Comparison of ENCODE assay signal across 1 cellular context in genomic region chr19:1173160-1173844, GRCh38.
A peak's percentile ranks its signal among the peaks of the same experiment; 100 is the strongest.
TF ChIP-seq lines count a peak whose summit lies in the region.

No MANE protein-coding gene starts in this region.

TF ChIP-seq in K562, 482 proteins besides CTCF, POLR2A, EP300 and RAD21 (continued from another document):
- TF ChIP-seq POLR2G (IDR thresholded peaks at IDR 0.05; ENCODE audit: low read depth, low read length) (peak; percentile 65), MIER1 (IDR thresholded peaks at IDR 0.05; ENCODE audit: low read depth) (peak; percentile 40; the same call in 1 of the 2 replicates), NR2C1 (IDR thresholded peaks at IDR 0.05) (peak; percentile 95), NR2C1 (tag; IDR thresholded peaks at IDR 0.05) (peak; percentile 96), RBBP5 (IDR thresholded peaks at IDR 0.05; ENCODE audit: borderline replicate concordance, insufficient read depth, low read length, poor library complexity, severe bottlenecking) (peak; percentile 48), MAX (CRISPR knock-in tag; IDR thresholded peaks at IDR 0.05) (peak; percentile 56; the same call in 1 of the 2 replicates), MNT (conservative IDR thresholded peaks at IDR 0.05) (no peak), VEZF1 (CRISPR knock-in tag; IDR thresholded peaks at IDR 0.05) (peak; percentile 23; the same call in 1 of the 2 replicates), ZNF561 (CRISPR knock-in tag; conservative IDR thresholded peaks at IDR 0.05) (no peak), PHF8 (IDR thresholded peaks at IDR 0.05; ENCODE audit: borderline replicate concordance, low read length) (peak; percentile 1; the same call in 1 of the 2 replicates), NKRF (IDR thresholded peaks at IDR 0.05; ENCODE audit: borderline replicate concordance) (peak; percentile 67; the same call in 1 of the 2 replicates), CHD1 (IDR thresholded peaks at IDR 0.05; ENCODE audit: low read length) (peak; percentile 56), GABPB1 (CRISPR knock-in tag; IDR thresholded peaks at IDR 0.05) (0 out of 2 replicates have a peak, but pooled peaks have one; percentile 23), XRCC5 (IDR thresholded peaks at IDR 0.05; ENCODE audit: low read depth, low read length) (0 out of 2 replicates have a peak, but pooled peaks have one; percentile 48), RBFOX2 (IDR thresholded peaks at IDR 0.05; ENCODE audit: low read depth, low read length) (peak; percentile 73), TOE1 (IDR thresholded peaks at IDR 0.05; ENCODE audit: borderline replicate concordance) (0 out of 2 replicates have a peak, but pooled peaks have one; percentile 16), TOE1 (CRISPR knock-in tag; IDR thresholded peaks at IDR 0.05; ENCODE audit: borderline replicate concordance, low read depth) (no peak), SMARCE1 (IDR thresholded peaks at IDR 0.05) (no peak), ZBTB33 (CRISPR knock-in tag; IDR thresholded peaks at IDR 0.05) (no peak), HMGN3 (IDR thresholded peaks at IDR 0.05; ENCODE audit: borderline replicate concordance, extremely low read depth, insufficient read length, low read depth, low read length) (peak; percentile 62), MTA2 (IDR thresholded peaks at IDR 0.05; ENCODE audit: low read depth) (0 out of 2 replicates have a peak, but pooled peaks have one; percentile 27), FOSL1 (tag; conservative IDR thresholded peaks at IDR 0.05) (no peak), ZNF165 (CRISPR knock-in tag; IDR thresholded peaks at IDR 0.05; ENCODE audit: borderline replicate concordance) (no peak), KAT7 (CRISPR knock-in tag; IDR thresholded peaks at IDR 0.05; ENCODE audit: borderline replicate concordance) (0 out of 2 replicates have a peak, but pooled peaks have one; percentile 27)
